Comparison of ENCODE assay signal across 20 cellular contexts in genomic region chr3:95588473-95588872, GRCh38.
DNase-seq lines count a peak whose midpoint lies in the region; ATAC-seq, FAIRE-seq and TF ChIP-seq lines count a peak whose summit lies in the region.
"Had no signal": no experiment of that assay in that cellular context is flagged by ENCODE, and none has a peak within 500 bp of the region (broad histone marks: within the 10 kb centered on the region; RNA-seq: fewer than 3 reads in every experiment).

No MANE protein-coding gene starts in this region.

- H3K27ac Mint-ChIP-seq in activated CD4-positive, alpha-beta T cell treated with anti-CD3 and anti-CD28 coated beads, Interleukin-2, amount 10 ng/mL, durations not matched to agents 24 days and 14 days = no peak overlapping the region
- H3K27ac Mint-ChIP-seq in stimulated activated effector memory CD8-positive, alpha-beta T cell treated with anti-CD3 and anti-CD28 coated beads, Interleukin-12 subunit alpha, Interleukin-12 subunit beta, amount 100 ng/mL, for 72 hours = no peak overlapping the region
- H3K27ac Mint-ChIP-seq: CD4-positive, alpha-beta T cell; H9 had no signal

- H3K36me3 ChIP-seq in kidney (ENCODE audit: control insufficient read depth in 1 of 2, insufficient read depth in 2 of 2, low read length in 2 of 2) (no peaks in the 10 kb centered on the region), aorta (ENCODE audit: control insufficient read depth in 1 of 2, insufficient read depth in 2 of 2, low read length in 1 of 2) (no peaks in the 10 kb centered on the region)

- WGBS in aorta, 2 donors = 87 to 92% methylated on average over 13 of the region's 13 CpGs

- FAIRE-seq in kidney (lab: Jason Lieb, UNC) = no peak
- FAIRE-seq: A549, D721Med, G401.6, GM12891, GM19239, H1, HepG2 had no signal

- no peaks in the 10 kb centered on the region for H3K4me1 Mint-ChIP-seq in activated CD4-positive, alpha-beta T cell treated with anti-CD3 and anti-CD28 coated beads, Interleukin-2, amount 10 ng/mL, durations not matched to agents 24 days and 14 days
- H3K4me1 Mint-ChIP-seq in stimulated activated effector memory CD8-positive, alpha-beta T cell treated with anti-CD3 and anti-CD28 coated beads, Interleukin-12 subunit alpha, Interleukin-12 subunit beta, amount 100 ng/mL, for 72 hours = no peaks in the 10 kb centered on the region

- H3K9me3 ChIP-seq in kidney (ENCODE audit: control insufficient read depth in 1 of 2, low read length in 2 of 2) = no peaks in the 10 kb centered on the region
- no peaks in the 10 kb centered on the region for H3K9me3 ChIP-seq in aorta (ENCODE audit: control insufficient read depth, low read length)
- H3K9me3 ChIP-seq: A549, Caco-2 had no signal

- no peak overlapping the region for H3K4me3 Mint-ChIP-seq in activated CD4-positive, alpha-beta T cell treated with anti-CD3 and anti-CD28 coated beads, Interleukin-2, amount 10 ng/mL, durations not matched to agents 24 days and 14 days
- no peak overlapping the region for H3K4me3 Mint-ChIP-seq in stimulated activated effector memory CD8-positive, alpha-beta T cell treated with anti-CD3 and anti-CD28 coated beads, Interleukin-12 subunit alpha, Interleukin-12 subunit beta, amount 100 ng/mL, for 72 hours
- H3K4me3 Mint-ChIP-seq: CD4-positive, alpha-beta T cell; H9 had no signal

- no peaks in the 10 kb centered on the region for H3K27me3 ChIP-seq in aorta (ENCODE audit: control insufficient read depth in 1 of 2, insufficient read depth in 2 of 2, low read length in 1 of 2)

- no peaks in the 10 kb centered on the region for H3K27me3 Mint-ChIP-seq in activated CD4-positive, alpha-beta T cell treated with anti-CD3 and anti-CD28 coated beads, Interleukin-2, amount 10 ng/mL, durations not matched to agents 24 days and 14 days
- H3K27me3 Mint-ChIP-seq: CD4-positive, alpha-beta T cell had no signal

- H3K27ac ChIP-seq in kidney (ENCODE audit: low read depth in 2 of 2, low read length in 2 of 2) (no peak overlapping the region), aorta (ENCODE audit: low read depth in 1 of 2, low read length in 2 of 2) (no peak overlapping the region)
- H3K27ac ChIP-seq: 22Rv1, A549, C4-2B had no signal

- ATAC-seq in stimulated activated effector memory CD8-positive, alpha-beta T cell treated with anti-CD3 and anti-CD28 coated beads, Interleukin-12 subunit alpha, Interleukin-12 subunit beta, amount 100 ng/mL, for 72 hours = peak; percentile 36
- ATAC-seq in aorta (ENCODE audit: low FRiP score) = peak; percentile 52
- ATAC-seq: A549, HepG2 had no signal

- no peaks in the 10 kb centered on the region for H3K9me3 Mint-ChIP-seq in activated CD4-positive, alpha-beta T cell treated with anti-CD3 and anti-CD28 coated beads, Interleukin-2, amount 10 ng/mL, durations not matched to agents 24 days and 14 days
- peaks cover 6% of the 10 kb centered on the region for H3K9me3 Mint-ChIP-seq in stimulated activated effector memory CD8-positive, alpha-beta T cell treated with anti-CD3 and anti-CD28 coated beads, Interleukin-12 subunit alpha, Interleukin-12 subunit beta, amount 100 ng/mL, for 72 hours

- H3K4me3 ChIP-seq in kidney (ENCODE audit: low read length in 2 of 2) (no peak overlapping the region), aorta (ENCODE audit: low read length in 2 of 2) (no peak overlapping the region)
- H3K4me3 ChIP-seq: A549 had no signal

- H3K36me3 Mint-ChIP-seq in activated CD4-positive, alpha-beta T cell treated with anti-CD3 and anti-CD28 coated beads, Interleukin-2, amount 10 ng/mL, durations not matched to agents 24 days and 14 days (ENCODE audit: low read depth) = no peaks in the 10 kb centered on the region
- H3K36me3 Mint-ChIP-seq in stimulated activated effector memory CD8-positive, alpha-beta T cell treated with anti-CD3 and anti-CD28 coated beads, Interleukin-12 subunit alpha, Interleukin-12 subunit beta, amount 100 ng/mL, for 72 hours = no peaks in the 10 kb centered on the region

- intact Hi-C loops in activated CD4-positive, alpha-beta T cell treated with anti-CD3 and anti-CD28 coated beads, Interleukin-2, amount 10 ng/mL, durations not matched to agents 24 days and 14 days (cut with micrococcal nuclease) = no loop called here
- intact Hi-C loops in kidney (cut with DNase I) (no loop called here), aorta (cut with DNase I) (no loop called here)

- H3K4me1 ChIP-seq in kidney (ENCODE audit: control insufficient read depth in 1 of 2, insufficient read depth in 1 of 2, low read depth in 1 of 2, low read length in 2 of 2) (no peaks in the 10 kb centered on the region), aorta (ENCODE audit: control insufficient read depth in 1 of 2, insufficient read depth in 2 of 2, low read length in 2 of 2) (no peaks in the 10 kb centered on the region)
- H3K4me1 ChIP-seq: A549, Caco-2 had no signal

- H3K9ac ChIP-seq in kidney (ENCODE audit: low read length in 2 of 2) = no peak overlapping the region

- peak; percentile 36 for DNase-seq in activated CD4-positive, alpha-beta T cell treated with anti-CD3 and anti-CD28 coated beads, Interleukin-2, amount 10 ng/mL, durations not matched to agents 24 days and 14 days
- no peak for DNase-seq in activated CD4-positive, alpha-beta T cell treated with anti-CD3 and anti-CD28 coated beads for 1 hour
- DNase-seq in kidney (peak; percentile 56), aorta (no peak)
- no peak for DNase-seq in stimulated activated effector memory CD8-positive, alpha-beta T cell treated with anti-CD3 and anti-CD28 coated beads, Interleukin-12 subunit alpha, Interleukin-12 subunit beta, amount 100 ng/mL, for 72 hours (ENCODE audit: low spot score in 2 of 2)
- no peak for DNase-seq in activated CD8-positive, alpha-beta memory T cell treated with anti-CD3 and anti-CD28 coated beads for 24 hours
- no peak for DNase-seq in activated T-cell treated with anti-CD3 and anti-CD28 coated beads, Interleukin-2, amount 50 U/mL, for 48 hours
- DNase-seq: AML-193; Caco-2; CD4-positive, alpha-beta T cell; H9 had no signal

- TF ChIP-seq CTCF in kidney (IDR thresholded peaks at IDR 0.05; ENCODE audit: borderline replicate concordance, extremely low read depth, insufficient read depth) = no peak

Comparison
In these comparisons a context has a peak if more than half of its experiments do, and no peak if none do; other contexts are left out.
1. DNase-seq: peak in activated CD4-positive, alpha-beta T cell treated with anti-CD3 and anti-CD28 coated beads, Interleukin-2, amount 10 ng/mL, durations not matched to agents 24 days and 14 days (single experiment) and kidney (single experiment); none in activated CD4-positive, alpha-beta T cell treated with anti-CD3 and anti-CD28 coated beads for 1 hour (single experiment), stimulated activated effector memory CD8-positive, alpha-beta T cell treated with anti-CD3 and anti-CD28 coated beads, Interleukin-12 subunit alpha, Interleukin-12 subunit beta, amount 100 ng/mL, for 72 hours (0 of 2), aorta (0 of 2), activated CD8-positive, alpha-beta memory T cell treated with anti-CD3 and anti-CD28 coated beads for 24 hours (single experiment) and activated T-cell treated with anti-CD3 and anti-CD28 coated beads, Interleukin-2, amount 50 U/mL, for 48 hours (0 of 2).